ENCODE assay signal across 1 cellular context in the genomic region with DNA sequence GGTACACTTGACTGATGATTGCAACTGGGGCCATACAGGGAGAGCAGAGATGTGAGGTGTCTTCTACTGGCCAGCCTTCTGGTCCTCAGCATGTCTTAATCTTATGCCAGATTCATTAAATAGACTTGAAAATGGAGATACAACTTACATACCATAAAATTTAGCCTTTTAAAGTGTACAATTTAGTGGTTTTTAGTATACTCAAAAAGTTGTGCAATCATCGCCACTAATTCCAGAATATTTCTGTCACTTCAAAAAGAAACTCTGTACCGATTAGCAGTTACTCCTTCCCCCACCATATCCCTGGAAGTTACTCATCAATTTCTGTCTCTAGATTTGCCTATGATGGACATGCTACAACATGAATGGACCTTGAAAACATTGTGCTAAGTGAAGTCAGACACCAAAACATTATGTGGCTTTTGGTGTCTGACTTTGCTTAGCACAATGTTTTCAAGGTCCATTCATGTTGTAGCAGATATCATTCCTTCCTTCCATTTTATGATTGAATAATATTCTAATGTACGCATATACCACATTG.
TF ChIP-seq lines count a peak whose summit lies in the region.

No MANE protein-coding gene starts in this region.

TF ChIP-seq in GM23338, 12 proteins besides CTCF, POLR2A, EP300 and RAD21 (continued from another document):
- TF ChIP-seq ZNF114 (CRISPR knock-in tag; IDR thresholded peaks at IDR 0.05) (no peak), POLR2AphosphoS5 (IDR thresholded peaks at IDR 0.05; ENCODE audit: low read depth) (no peak), EZH2 (IDR thresholded peaks at IDR 0.05; ENCODE audit: low read depth, unreplicated experiment) (no peak)
